ENCODE assay signal across 8 cellular contexts in the genomic region with DNA sequence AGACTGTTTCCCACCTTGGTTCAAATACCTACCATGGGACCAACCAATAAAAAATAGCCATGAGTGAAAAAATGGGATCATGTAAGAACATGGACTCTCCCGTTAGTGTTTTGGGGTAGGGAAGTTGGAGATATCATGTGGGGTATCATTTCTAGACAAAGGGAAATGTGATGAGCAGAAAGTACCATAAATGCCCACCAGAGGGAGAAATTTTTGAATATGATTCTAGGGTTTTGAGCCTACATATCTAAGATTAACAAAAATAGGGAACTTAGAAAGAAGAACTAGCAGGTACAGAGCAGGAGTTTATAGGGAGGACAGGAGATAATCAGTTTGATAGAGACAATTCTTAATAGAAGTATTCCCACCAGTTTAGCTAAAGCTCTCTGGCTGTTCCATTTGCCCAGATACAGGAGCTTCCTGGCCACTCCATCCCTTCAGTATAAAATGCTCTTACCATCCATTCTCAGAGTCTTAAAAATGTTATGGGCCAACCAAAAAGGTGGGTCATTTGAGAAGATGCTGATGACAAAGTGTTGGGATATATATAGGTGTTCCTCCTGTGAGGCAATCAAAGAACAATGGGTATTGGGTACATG. TPM values are rescaled to one million over a fixed set of nuclear protein-coding genes. Genes with fewer than 3 reads are reported as not detected.
DNase-seq lines count a peak whose midpoint lies in the region; ATAC-seq and TF ChIP-seq lines count a peak whose summit lies in the region.

No MANE protein-coding gene starts in this region.

- RAD21 ChIA-PET in HCT116 (lab: Charles Lee; ENCODE audit: low non-redundant PET in 1 of 2, low total read pairs in 2 of 2, uncharacterized antibody in 2 of 2, unreplicated experiment in 2 of 2) = interaction anchor here in 1 of 2 experiments (0.6 kb wide), 1 partner anchor 198 kb away, joined by 3 read pairs; no protein-coding TSS in a partner anchor

- BruUV-seq in HCT116 (replicated peaks; lab: Mats Ljungman, UMichigan) = no TSS peak

- no peak overlapping the region for H3K27ac ChIP-seq in HCT116 (ENCODE audit: low read depth, low read length)

- no peak for ATAC-seq in HCT116
- ATAC-seq in GM19035 (IDR thresholded peaks at IDR 0.05; ENCODE audit: unreplicated experiment) = no peak
- ATAC-seq in HG03439 (IDR thresholded peaks at IDR 0.05; ENCODE audit: unreplicated experiment) = no peak
- no peak for ATAC-seq in GM19452 (IDR thresholded peaks at IDR 0.05; ENCODE audit: unreplicated experiment)

- intact Hi-C loops in HCT116 (cut with micrococcal nuclease) = no loop called here
- intact Hi-C loops in activated T-helper 2 cell treated with anti-CD3 and anti-CD28 coated beads, Interferon-gamma antibody, Interleukin-2, Interleukin-4, amounts not matched to agents 10 μg/mL and 5 μg/mL and 100 μg/mL, durations not matched to agents 14 hours and 24 hours and 36 hours (cut with micrococcal nuclease) = loop anchor here (10.0 kb wide), 3 partner anchors 188 to 412 kb away; no protein-coding TSS in a partner anchor

- no peaks in the 10 kb centered on the region for H3K9me2 ChIP-seq in HCT116 (ENCODE audit: insufficient read depth)

- H3K27me3 ChIP-seq in BE2C (no peaks in the 10 kb centered on the region), HCT116 (ENCODE audit: insufficient read depth, low read length) (no peaks in the 10 kb centered on the region)

- TF ChIP-seq POLR2A in HCT116 (IDR thresholded peaks at IDR 0.05; ENCODE audit: borderline replicate concordance, extremely low read depth, insufficient read depth, insufficient read length) = no peak

- POLR2A ChIA-PET in HCT116 (lab: Charles Lee) = no interaction called here

- H3K9me3 Mint-ChIP-seq in activated T-helper 2 cell treated with anti-CD3 and anti-CD28 coated beads, Interferon-gamma antibody, Interleukin-2, Interleukin-4, amounts not matched to agents 10 μg/mL and 5 μg/mL and 100 μg/mL, durations not matched to agents 14 hours and 24 hours and 36 hours = no peaks in the 10 kb centered on the region

- no peaks in the 10 kb centered on the region for H3K27me3 Mint-ChIP-seq in activated T-helper 2 cell treated with anti-CD3 and anti-CD28 coated beads, Interferon-gamma antibody, Interleukin-2, Interleukin-4, amounts not matched to agents 10 μg/mL and 5 μg/mL and 100 μg/mL, durations not matched to agents 14 hours and 24 hours and 36 hours (ENCODE audit: low read depth)

- TF ChIP-seq RAD21 in HCT116 (IDR thresholded peaks at IDR 0.05; ENCODE audit: low read depth) = peak; percentile 53

- CTCF ChIA-PET in HCT116 (lab: Charles Lee) = interaction anchor here (0.9 to 5.5 kb wide), 9 partner anchors 10 to 398 kb away, joined by 3 to 48 read pairs (median 4); no protein-coding TSS in a partner anchor

- no peak overlapping the region for H3K27ac Mint-ChIP-seq in activated T-helper 2 cell treated with anti-CD3 and anti-CD28 coated beads, Interferon-gamma antibody, Interleukin-2, Interleukin-4, amounts not matched to agents 10 μg/mL and 5 μg/mL and 100 μg/mL, durations not matched to agents 14 hours and 24 hours and 36 hours

- no peak overlapping the region for H3K9ac ChIP-seq in HCT116 (ENCODE audit: low read length)

- H3K4me1 ChIP-seq in BE2C (peaks cover 3% of the 10 kb centered on the region; the same call in 1 of the 2 replicates), HCT116 (ENCODE audit: control insufficient read depth in 1 of 2, insufficient read depth in 2 of 2, low read length in 2 of 2) (peaks cover 16 to 25% of the 10 kb centered on the region in 2 experiments; a peak in 3 of 4 replicates)

- peak; percentile 14 for DNase-seq in BE2C
- peak; percentile 57 for DNase-seq in HCT116 (ENCODE audit: low read depth, low spot score)
- peak; percentile 56 for DNase-seq in SK-N-DZ (ENCODE audit: low spot score)
- DNase-seq in germinal center (ENCODE audit: low spot score) = peak; percentile 43
- DNase-seq in activated T-helper 2 cell treated with anti-CD3 and anti-CD28 coated beads, Interferon-gamma antibody, Interleukin-2, Interleukin-4, amounts not matched to agents 10 μg/mL and 5 μg/mL and 100 μg/mL, durations not matched to agents 14 hours and 24 hours and 36 hours (ENCODE audit: low spot score) = no peak

- peak overlapping the region; percentile 61 for H2AFZ ChIP-seq in HCT116 (ENCODE audit: low read depth, low read length, poor library complexity, severe bottlenecking)

- H3K9me3 ChIP-seq in BE2C = no peaks in the 10 kb centered on the region
- no peaks in the 10 kb centered on the region for H3K9me3 ChIP-seq in HCT116 (ENCODE audit: control insufficient read depth in 1 of 2, insufficient read depth in 1 of 2, low read depth in 1 of 2, low read length in 2 of 2)

- H3K4me2 ChIP-seq in HCT116 (ENCODE audit: low read length) = no peak overlapping the region

- peak; percentile 75 for TF ChIP-seq CTCF in BE2C (IDR thresholded peaks at IDR 0.05; ENCODE audit: low read depth, low read length)
- peak; percentile 45 to 82 (median 63); a peak in 5 of 6 replicates for TF ChIP-seq CTCF in HCT116 (IDR thresholded peaks at IDR 0.05 in 2 of 3, conservative IDR thresholded peaks at IDR 0.05 in 1 of 3; ENCODE audit: borderline replicate concordance in 1 of 3, insufficient read depth in 1 of 3, low read depth in 2 of 3, low read length in 2 of 3)

- H3K4me3 ChIP-seq in BE2C (ENCODE audit: low read depth, low read length) = no peak overlapping the region
- no peak overlapping the region for H3K4me3 ChIP-seq in HCT116 (replicated peaks in 1 of 2; ENCODE audit: low read depth in 1 of 2, low read length in 2 of 2)

- H3K79me2 ChIP-seq in HCT116 (ENCODE audit: insufficient read depth, low read length) = peaks cover 16% of the 10 kb centered on the region

- H3K36me3 ChIP-seq in BE2C = no peaks in the 10 kb centered on the region
- H3K36me3 ChIP-seq in HCT116 (ENCODE audit: control insufficient read depth in 1 of 2, insufficient read depth in 2 of 2, low read length in 2 of 2) = peaks cover 0 to 5% of the 10 kb centered on the region in 2 experiments; a peak in 1 of 4 replicates

- no peaks in the 10 kb centered on the region for H4K20me1 ChIP-seq in HCT116 (ENCODE audit: insufficient read depth)

- peaks cover 3% of the 10 kb centered on the region for H3K36me3 Mint-ChIP-seq in activated T-helper 2 cell treated with anti-CD3 and anti-CD28 coated beads, Interferon-gamma antibody, Interleukin-2, Interleukin-4, amounts not matched to agents 10 μg/mL and 5 μg/mL and 100 μg/mL, durations not matched to agents 14 hours and 24 hours and 36 hours (ENCODE audit: low read depth)

- H3K4me1 Mint-ChIP-seq in activated T-helper 2 cell treated with anti-CD3 and anti-CD28 coated beads, Interferon-gamma antibody, Interleukin-2, Interleukin-4, amounts not matched to agents 10 μg/mL and 5 μg/mL and 100 μg/mL, durations not matched to agents 14 hours and 24 hours and 36 hours (ENCODE audit: low read depth) = peaks cover 25% of the 10 kb centered on the region

- H3K4me3 Mint-ChIP-seq in activated T-helper 2 cell treated with anti-CD3 and anti-CD28 coated beads, Interferon-gamma antibody, Interleukin-2, Interleukin-4, amounts not matched to agents 10 μg/mL and 5 μg/mL and 100 μg/mL, durations not matched to agents 14 hours and 24 hours and 36 hours (ENCODE audit: low read depth) = no peak overlapping the region

TF ChIP-seq in HCT116, 20 proteins besides CTCF, POLR2A, EP300 and RAD21:
- no peak for TF ChIP-seq POLR2AphosphoS5 (IDR thresholded peaks at IDR 0.05; ENCODE audit: low read depth, low read length)
- TF ChIP-seq CEBPB (IDR thresholded peaks at IDR 0.05; ENCODE audit: low read depth) = no peak
- TF ChIP-seq, protein P1, sequence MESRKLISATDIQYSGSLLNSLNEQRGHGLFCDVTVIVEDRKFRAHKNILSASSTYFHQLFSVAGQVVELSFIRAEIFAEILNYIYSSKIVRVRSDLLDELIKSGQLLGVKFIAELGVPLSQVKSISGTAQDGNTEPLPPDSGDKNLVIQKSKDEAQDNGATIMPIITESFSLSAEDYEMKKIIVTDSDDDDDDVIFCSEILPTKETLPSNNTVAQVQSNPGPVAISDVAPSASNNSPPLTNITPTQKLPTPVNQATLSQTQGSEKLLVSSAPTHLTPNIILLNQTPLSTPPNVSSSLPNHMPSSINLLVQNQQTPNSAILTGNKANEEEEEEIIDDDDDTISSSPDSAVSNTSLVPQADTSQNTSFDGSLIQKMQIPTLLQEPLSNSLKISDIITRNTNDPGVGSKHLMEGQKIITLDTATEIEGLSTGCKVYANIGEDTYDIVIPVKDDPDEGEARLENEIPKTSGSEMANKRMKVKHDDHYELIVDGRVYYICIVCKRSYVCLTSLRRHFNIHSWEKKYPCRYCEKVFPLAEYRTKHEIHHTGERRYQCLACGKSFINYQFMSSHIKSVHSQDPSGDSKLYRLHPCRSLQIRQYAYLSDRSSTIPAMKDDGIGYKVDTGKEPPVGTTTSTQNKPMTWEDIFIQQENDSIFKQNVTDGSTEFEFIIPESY (IDR thresholded peaks at IDR 0.05; ENCODE audit: extremely low read depth, insufficient replicate concordance, low read length) = no peak

RNA-seq across cellular contexts. Expression of a gene that starts 3.6 kb away (rescaled TPM):
- 14.2 TPM for polyA plus RNA-seq in BE2C (2012; ENCODE audit: insufficient read depth, insufficient read length, low read depth)
- total RNA-seq in HCT116 (2021; ENCODE audit: unreplicated experiment) = 353 TPM
- polyA plus RNA-seq in HCT116 (2012) = 117 and 129 TPM in 2 replicates
- 20.0 and 27.8 TPM in 2 replicates for polyA plus RNA-seq in SK-N-DZ (2014; cell fraction: cytosol; rRNA removed)
- polyA plus RNA-seq in SK-N-DZ (2014; cell fraction: nucleus; rRNA removed) = 28.5 and 30.1 TPM in 2 replicates
- 48.4 and 50.4 TPM in 2 replicates for total RNA-seq in activated T-helper 2 cell treated with anti-CD3 and anti-CD28 coated beads, Interferon-gamma antibody, Interleukin-2, Interleukin-4, amounts not matched to agents 10 μg/mL and 5 μg/mL and 100 μg/mL, durations not matched to agents 14 hours and 24 hours and 36 hours
